Comparison of ENCODE assay signal across 8 cellular contexts in genomic region chr11:65918211-65919150, GRCh38. TPM values are rescaled to one million over a fixed set of nuclear protein-coding genes. Genes with fewer than 3 reads are reported as not detected.
DNase-seq lines count a peak whose midpoint lies in the region; ATAC-seq and TF ChIP-seq lines count a peak whose summit lies in the region.

C11orf68 (minus strand) TSS chr11:65919062; CDS start chr11:65919031, 31 bp downstream.

- CTCF ChIA-PET in activated CD4-positive, alpha-beta T cell treated with anti-CD3 and anti-CD28 coated beads, Interleukin-2, amount 10 ng/mL, durations not matched to agents 7 days and 5 days (lab: Charles Lee), result interaction anchor here (1.0 to 24.0 kb wide), 2 partner anchors 30 to 134 kb away, joined by 3 to 340 read pairs; partner anchors contain the start of genes CCDC85B, FIBP and SF3B2

- H3K36me3 Mint-ChIP-seq in activated CD4-positive, alpha-beta T cell treated with anti-CD3 and anti-CD28 coated beads, Interleukin-2, amount 10 ng/mL, durations not matched to agents 7 days and 5 days (ENCODE audit: low read depth), result peaks cover 37% of the 10 kb centered on the region

- H3K27me3 ChIP-seq in right lobe of liver (no peaks in the 10 kb centered on the region), testis (no peaks in the 10 kb centered on the region)

- intact Hi-C loops in right lobe of liver (cut with DNase I) (no loop called here), testis (cut with DNase I; ENCODE audit: low total_unique reads) (no loop called here)

- TF ChIP-seq CTCF in right lobe of liver (IDR thresholded peaks at IDR 0.05), result peak in 1 of 4 donors; percentile 4
- no peak for TF ChIP-seq CTCF in testis (IDR thresholded peaks at IDR 0.05)
- no peak for TF ChIP-seq CTCF in GM10266 (IDR thresholded peaks at IDR 0.05; ENCODE audit: control insufficient read depth, insufficient read depth, low read depth, missing control alignments)

- no peaks in the 10 kb centered on the region for H3K9me3 ChIP-seq in right lobe of liver
- no peaks in the 10 kb centered on the region for H3K9me3 ChIP-seq in testis

- peaks cover 50% of the 10 kb centered on the region for H3K4me1 Mint-ChIP-seq in activated CD4-positive, alpha-beta T cell treated with anti-CD3 and anti-CD28 coated beads, Interleukin-2, amount 10 ng/mL, durations not matched to agents 7 days and 5 days

- POLR2A ChIA-PET in activated CD4-positive, alpha-beta T cell treated with anti-CD3 and anti-CD28 coated beads, Interleukin-2, amount 10 ng/mL, durations not matched to agents 7 days and 5 days (lab: Charles Lee), result no interaction called here

- peak within 1 kb of the TSS; percentile 90 for H3K27ac Mint-ChIP-seq in activated CD4-positive, alpha-beta T cell treated with anti-CD3 and anti-CD28 coated beads, Interleukin-2, amount 10 ng/mL, durations not matched to agents 7 days and 5 days

- H3K9me3 Mint-ChIP-seq in activated CD4-positive, alpha-beta T cell treated with anti-CD3 and anti-CD28 coated beads, Interleukin-2, amount 10 ng/mL, durations not matched to agents 7 days and 5 days, result no peaks in the 10 kb centered on the region

- H3K27ac ChIP-seq in right lobe of liver (peak within 1 kb of the TSS; percentile 84 to 90 (median 85)), testis (peak within 1 kb of the TSS; percentile 88 to 97)

- H3K27me3 Mint-ChIP-seq in activated CD4-positive, alpha-beta T cell treated with anti-CD3 and anti-CD28 coated beads, Interleukin-2, amount 10 ng/mL, durations not matched to agents 7 days and 5 days, result no peaks in the 10 kb centered on the region

- H3K36me3 ChIP-seq in right lobe of liver (peaks cover 0 to 11% (median 3%) of the 10 kb centered on the region in 4 donors), testis (ENCODE audit: low read depth, missing control alignments) (no peaks in the 10 kb centered on the region)

- peak; percentile 70 for TF ChIP-seq POLR2A in right lobe of liver (IDR thresholded peaks at IDR 0.05)
- no peak for TF ChIP-seq POLR2A in testis (IDR thresholded peaks at IDR 0.05)

- peak; percentile 48 for ATAC-seq in HG02623 (IDR thresholded peaks at IDR 0.05; ENCODE audit: unreplicated experiment)
- no peak for ATAC-seq in right lobe of liver

- 41% methylated on average over 5 of the region's 78 CpGs for whole genome bisulfite sequencing in right lobe of liver (ENCODE audit: insufficient coverage, low coverage, low lambda C conversion rate, missing lambda C conversion rate)
- 3 to 16% methylated on average over 4 to 43 of the region's 78 CpGs for WGBS in testis, 2 donors

- no peak for DNase-seq in activated CD4-positive, alpha-beta T cell treated with anti-CD3 and anti-CD28 coated beads, Interleukin-2, amount 10 ng/mL, durations not matched to agents 7 days and 5 days
- DNase-seq in activated CD4-positive, alpha-beta T cell treated with anti-CD3 and anti-CD28 coated beads, Interleukin-2, amount 50 U/mL, for 1 hour, result no peak
- DNase-seq in NCI-H226, result peak; percentile 59
- no peak for DNase-seq in cerebellum (ENCODE audit: low spot score)
- DNase-seq in right lobe of liver, result no peak
- DNase-seq in testis, result peak; percentile 43
- no peak for DNase-seq in GM10266 (ENCODE audit: extremely low spot score)

- H3K4me1 ChIP-seq in right lobe of liver (peaks cover 0 to 21% (median 9%) of the 10 kb centered on the region in 4 donors), testis (peaks cover 45% of the 10 kb centered on the region)

- peak within 1 kb of the TSS; percentile 95 for H3K4me3 Mint-ChIP-seq in activated CD4-positive, alpha-beta T cell treated with anti-CD3 and anti-CD28 coated beads, Interleukin-2, amount 10 ng/mL, durations not matched to agents 7 days and 5 days

- H3K4me3 ChIP-seq in right lobe of liver, result peak within 1 kb of the TSS; percentile 98
- H3K4me3 ChIP-seq in testis, result peak within 1 kb of the TSS; percentile 98 to 100

RNA-seq across cellular contexts. Expression of gene C11orf68, which starts in this region (rescaled TPM):
- 10 to 100 TPM; 32.7 to 36.3 TPM for total RNA-seq in activated CD4-positive, alpha-beta T cell treated with anti-CD3 and anti-CD28 coated beads, Interleukin-2, amount 10 ng/mL, durations not matched to agents 7 days and 5 days
- 10.3 TPM for total RNA-seq in cerebellum
- total RNA-seq in right lobe of liver, result 10 to 100 TPM in 4 of 6 experiments, 1 to 10 TPM in 2; 6.5 to 14.0 (median 12.4) TPM
- 10 to 100 TPM; 54.4 to 54.8 TPM for total RNA-seq in testis
- 89.2 TPM for polyA plus RNA-seq in testis (ENCODE audit: insufficient read depth, low read depth, low replicate concordance)

Comparison
In these comparisons a context has a peak if more than half of its experiments do, and no peak if none do; other contexts are left out.
1. DNase-seq: peak in NCI-H226 (single experiment) and testis (single experiment); none in activated CD4-positive, alpha-beta T cell treated with anti-CD3 and anti-CD28 coated beads, Interleukin-2, amount 10 ng/mL, durations not matched to agents 7 days and 5 days (single experiment), activated CD4-positive, alpha-beta T cell treated with anti-CD3 and anti-CD28 coated beads, Interleukin-2, amount 50 U/mL, for 1 hour (single experiment), cerebellum (single experiment), right lobe of liver (0 of 3) and GM10266 (single experiment).